Comparison of ENCODE assay signal across 1 cellular context in the genomic region with DNA sequence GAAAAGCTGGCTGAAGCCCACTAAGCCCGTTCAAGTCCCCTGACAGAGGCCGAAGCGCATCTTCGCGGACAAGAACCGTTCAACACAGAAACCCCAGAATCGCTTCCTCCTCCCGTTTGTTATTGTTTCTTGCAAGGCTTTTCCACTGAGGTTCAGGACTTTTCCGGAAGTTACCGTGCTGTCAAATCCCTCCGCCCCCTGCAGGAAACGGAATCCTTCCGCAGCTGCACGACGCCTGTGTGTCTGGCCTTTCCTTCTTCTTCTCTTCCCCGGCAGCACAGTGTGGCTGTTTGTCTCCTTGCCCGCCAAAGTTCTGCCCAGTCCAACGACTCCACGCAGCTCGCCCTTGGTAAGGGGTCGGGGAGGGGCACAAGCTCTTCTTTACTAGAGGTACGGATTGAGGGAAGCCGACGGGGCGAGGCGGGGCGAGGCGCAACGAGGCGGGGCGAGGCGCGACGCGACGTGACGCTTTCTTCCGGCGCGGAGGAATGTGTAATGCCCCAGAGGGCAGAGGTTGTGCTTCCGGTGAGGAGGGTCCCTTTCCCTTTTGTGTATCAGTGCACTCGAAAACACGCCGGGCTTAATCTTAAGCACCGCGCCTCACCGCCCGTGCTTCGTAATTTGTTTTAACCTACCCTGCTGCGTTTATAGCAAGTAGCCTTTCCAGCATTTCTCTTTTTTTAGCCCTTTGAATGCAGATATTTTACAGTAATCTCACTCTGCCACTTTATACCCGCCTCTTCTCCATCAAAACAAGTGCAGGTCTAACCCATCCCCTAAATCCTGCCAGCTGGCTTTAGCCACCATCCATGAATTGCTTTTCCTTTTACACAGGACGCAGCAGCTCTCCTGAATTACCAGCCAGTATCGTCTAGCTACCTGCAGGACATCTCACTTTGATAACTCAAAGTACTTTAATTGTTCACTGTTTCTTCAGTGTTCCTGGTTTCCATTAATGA.
A peak's percentile ranks its signal among the peaks of the same experiment; 100 is the strongest.
TF ChIP-seq lines count a peak whose summit lies in the region.

Gene KDM5A (minus strand): TSS at position 183 of the 959 bp plus-strand sequence. CDS start 229 bp downstream, outside the sequence.

TF ChIP-seq in K562, 482 proteins besides CTCF, POLR2A, EP300 and RAD21 (continued from another document and continues in another):
- TF ChIP-seq ZNF511 (CRISPR knock-in tag; IDR thresholded peaks at IDR 0.05) = no peak
- no peak for TF ChIP-seq REST (CRISPR knock-in tag; IDR thresholded peaks at IDR 0.05; ENCODE audit: low read depth)
- peak; percentile 42 for TF ChIP-seq KDM5B (IDR thresholded peaks at IDR 0.05; ENCODE audit: insufficient replicate concordance, low read depth, low read length)
- TF ChIP-seq RBM34 (IDR thresholded peaks at IDR 0.05; ENCODE audit: borderline replicate concordance, insufficient read depth, low read length) = no peak
- TF ChIP-seq, protein P1, sequence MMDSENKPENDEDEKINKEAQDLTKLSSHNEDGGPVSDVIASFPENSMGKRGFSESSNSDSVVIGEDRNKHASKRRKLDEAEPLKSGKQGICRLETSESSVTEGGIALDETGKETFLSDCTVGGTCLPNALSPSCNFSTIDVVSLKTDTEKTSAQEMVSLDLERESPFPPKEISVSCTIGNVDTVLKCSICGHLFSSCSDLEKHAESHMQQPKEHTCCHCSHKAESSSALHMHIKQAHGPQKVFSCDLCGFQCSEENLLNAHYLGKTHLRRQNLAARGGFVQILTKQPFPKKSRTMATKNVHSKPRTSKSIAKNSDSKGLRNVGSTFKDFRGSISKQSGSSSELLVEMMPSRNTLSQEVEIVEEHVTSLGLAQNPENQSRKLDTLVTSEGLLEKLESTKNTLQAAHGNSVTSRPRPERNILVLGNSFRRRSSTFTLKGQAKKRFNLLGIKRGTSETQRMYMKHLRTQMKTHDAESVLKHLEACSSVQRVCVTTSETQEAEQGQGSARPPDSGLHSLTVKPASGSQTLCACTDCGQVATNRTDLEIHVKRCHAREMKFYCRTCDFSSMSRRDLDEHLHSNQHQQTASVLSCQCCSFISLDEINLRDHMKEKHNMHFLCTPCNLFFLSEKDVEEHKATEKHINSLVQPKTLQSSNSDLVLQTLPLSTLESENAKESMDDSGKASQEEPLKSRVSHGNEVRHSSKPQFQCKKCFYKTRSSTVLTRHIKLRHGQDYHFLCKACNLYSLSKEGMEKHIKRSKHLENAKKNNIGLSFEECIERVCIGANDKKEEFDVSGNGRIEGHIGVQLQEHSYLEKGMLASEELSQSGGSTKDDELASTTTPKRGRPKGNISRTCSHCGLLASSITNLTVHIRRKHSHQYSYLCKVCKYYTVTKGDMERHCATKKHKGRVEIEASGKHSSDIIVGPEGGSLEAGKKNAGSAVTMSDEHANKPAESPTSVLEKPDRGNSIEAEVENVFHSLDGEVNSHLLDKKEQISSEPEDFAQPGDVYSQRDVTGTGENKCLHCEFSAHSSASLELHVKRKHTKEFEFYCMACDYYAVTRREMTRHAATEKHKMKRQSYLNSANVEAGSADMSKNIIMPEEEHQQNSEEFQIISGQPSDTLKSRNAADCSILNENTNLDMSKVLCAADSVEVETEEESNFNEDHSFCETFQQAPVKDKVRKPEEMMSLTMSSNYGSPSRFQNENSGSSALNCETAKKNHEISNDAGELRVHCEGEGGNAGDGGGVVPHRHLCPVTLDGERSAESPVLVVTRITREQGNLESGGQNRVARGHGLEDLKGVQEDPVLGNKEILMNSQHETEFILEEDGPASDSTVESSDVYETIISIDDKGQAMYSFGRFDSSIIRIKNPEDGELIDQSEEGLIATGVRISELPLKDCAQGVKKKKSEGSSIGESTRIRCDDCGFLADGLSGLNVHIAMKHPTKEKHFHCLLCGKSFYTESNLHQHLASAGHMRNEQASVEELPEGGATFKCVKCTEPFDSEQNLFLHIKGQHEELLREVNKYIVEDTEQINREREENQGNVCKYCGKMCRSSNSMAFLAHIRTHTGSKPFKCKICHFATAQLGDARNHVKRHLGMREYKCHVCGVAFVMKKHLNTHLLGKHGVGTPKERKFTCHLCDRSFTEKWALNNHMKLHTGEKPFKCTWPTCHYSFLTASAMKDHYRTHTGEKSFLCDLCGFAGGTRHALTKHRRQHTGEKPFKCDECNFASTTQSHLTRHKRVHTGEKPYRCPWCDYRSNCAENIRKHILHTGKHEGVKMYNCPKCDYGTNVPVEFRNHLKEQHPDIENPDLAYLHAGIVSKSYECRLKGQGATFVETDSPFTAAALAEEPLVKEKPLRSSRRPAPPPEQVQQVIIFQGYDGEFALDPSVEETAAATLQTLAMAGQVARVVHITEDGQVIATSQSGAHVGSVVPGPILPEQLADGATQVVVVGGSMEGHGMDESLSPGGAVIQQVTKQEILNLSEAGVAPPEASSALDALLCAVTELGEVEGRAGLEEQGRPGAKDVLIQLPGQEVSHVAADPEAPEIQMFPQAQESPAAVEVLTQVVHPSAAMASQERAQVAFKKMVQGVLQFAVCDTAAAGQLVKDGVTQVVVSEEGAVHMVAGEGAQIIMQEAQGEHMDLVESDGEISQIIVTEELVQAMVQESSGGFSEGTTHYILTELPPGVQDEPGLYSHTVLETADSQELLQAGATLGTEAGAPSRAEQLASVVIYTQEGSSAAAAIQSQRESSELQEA (IDR thresholded peaks at IDR 0.05; ENCODE audit: low read depth) = no peak
- TF ChIP-seq RBM14 (IDR thresholded peaks at IDR 0.05; ENCODE audit: borderline replicate concordance, insufficient read depth, low read depth, low read length) = no peak
- TF ChIP-seq ZNF347 (CRISPR knock-in tag; IDR thresholded peaks at IDR 0.05; ENCODE audit: low read depth) = no peak
- no peak for TF ChIP-seq THRA (IDR thresholded peaks at IDR 0.05)
- no peak for TF ChIP-seq ZKSCAN3 (CRISPR knock-in tag; IDR thresholded peaks at IDR 0.05)
- no peak for TF ChIP-seq SLC30A9 (CRISPR knock-in tag; IDR thresholded peaks at IDR 0.05)
- TF ChIP-seq POLR3A (IDR thresholded peaks at IDR 0.05; ENCODE audit: borderline replicate concordance, extremely low read depth, insufficient read depth, insufficient read length) = no peak
- no peak for TF ChIP-seq HDAC6 (IDR thresholded peaks at IDR 0.05; ENCODE audit: low read depth, low read length)
- TF ChIP-seq FOXA1 (IDR thresholded peaks at IDR 0.05; ENCODE audit: borderline replicate concordance) = no peak
- no peak for TF ChIP-seq ZNF780A (CRISPR knock-in tag; IDR thresholded peaks at IDR 0.05)
- TF ChIP-seq SMAD2 (IDR thresholded peaks at IDR 0.05; ENCODE audit: low read depth, low read length) = no peak
- TF ChIP-seq TFE3 (CRISPR knock-in tag; IDR thresholded peaks at IDR 0.05) = no peak
- peak; percentile 60; the same call in 1 of the 2 replicates for TF ChIP-seq CREB3L1 (IDR thresholded peaks at IDR 0.05; ENCODE audit: borderline replicate concordance, low read depth)
- TF ChIP-seq BRF2 (IDR thresholded peaks at IDR 0.05; ENCODE audit: borderline replicate concordance, insufficient read depth, insufficient read length) = no peak
- no peak for TF ChIP-seq IRF9 (tag; IDR thresholded peaks at IDR 0.05)
- TF ChIP-seq RBFOX2 (IDR thresholded peaks at IDR 0.05; ENCODE audit: low read depth, low read length) = peak; percentile 84
- no peak for TF ChIP-seq RUNX1 (IDR thresholded peaks at IDR 0.05; ENCODE audit: low read depth)
- no peak for TF ChIP-seq TSHZ1 (CRISPR knock-in tag; IDR thresholded peaks at IDR 0.05)
- TF ChIP-seq ZNF589 (CRISPR knock-in tag; IDR thresholded peaks at IDR 0.05; ENCODE audit: low read depth) = no peak
